In genomic region chr1:89942825-89943658, GRCh38 we compare ENCODE assay signal across 1 cellular context.
TF ChIP-seq lines count a peak whose summit lies in the region.

No MANE protein-coding gene starts in this region.

TF ChIP-seq in HepG2, 621 proteins besides CTCF, POLR2A, EP300 and RAD21 (continued from another document and continues in another):
- no peak for TF ChIP-seq ZNF33B (CRISPR knock-in tag; IDR thresholded peaks at IDR 0.05)
- no peak for TF ChIP-seq THYN1 (CRISPR knock-in tag; IDR thresholded peaks at IDR 0.05; ENCODE audit: borderline replicate concordance, low read depth)
- TF ChIP-seq ZBTB7B (CRISPR knock-in tag; IDR thresholded peaks at IDR 0.05): 0 out of 2 replicates have a peak, but pooled peaks have one; percentile 29
- no peak for TF ChIP-seq ZFYVE20 (CRISPR knock-in tag; IDR thresholded peaks at IDR 0.05; ENCODE audit: borderline replicate concordance, low read depth)
- TF ChIP-seq ATM (IDR thresholded peaks at IDR 0.05; ENCODE audit: borderline replicate concordance): no peak
- TF ChIP-seq ATRX (CRISPR knock-in tag; IDR thresholded peaks at IDR 0.05; ENCODE audit: borderline replicate concordance): no peak
- no peak for TF ChIP-seq ZNF615 (CRISPR knock-in tag; IDR thresholded peaks at IDR 0.05; ENCODE audit: borderline replicate concordance)
- TF ChIP-seq PAX8 (CRISPR knock-in tag; IDR thresholded peaks at IDR 0.05; ENCODE audit: borderline replicate concordance): no peak
- peak; percentile 14; the same call in 1 of the 2 replicates for TF ChIP-seq TGIF2 (CRISPR knock-in tag; IDR thresholded peaks at IDR 0.05)
- TF ChIP-seq ELF1 (CRISPR knock-in tag; IDR thresholded peaks at IDR 0.05): peak; percentile 45
- peak; percentile 78; the same call in 1 of the 2 replicates for TF ChIP-seq KAT7 (CRISPR knock-in tag; IDR thresholded peaks at IDR 0.05; ENCODE audit: borderline replicate concordance)
- no peak for TF ChIP-seq MIER2 (CRISPR knock-in tag; IDR thresholded peaks at IDR 0.05)
- no peak for TF ChIP-seq MIER3 (CRISPR knock-in tag; IDR thresholded peaks at IDR 0.05; ENCODE audit: borderline replicate concordance)
- TF ChIP-seq ZFP91 (CRISPR knock-in tag; IDR thresholded peaks at IDR 0.05; ENCODE audit: borderline replicate concordance): no peak
- TF ChIP-seq FOXK2 (IDR thresholded peaks at IDR 0.05): peak; percentile 83
- no peak for TF ChIP-seq ZNF883 (CRISPR knock-in tag; IDR thresholded peaks at IDR 0.05; ENCODE audit: not compliant biosample characterization)
- TF ChIP-seq CBX2 (IDR thresholded peaks at IDR 0.05; ENCODE audit: low read depth, low read length): no peak
- no peak for TF ChIP-seq CBX2 (CRISPR knock-in tag; IDR thresholded peaks at IDR 0.05; ENCODE audit: low read depth)
- no peak; the same call in 1 of the 2 replicates for TF ChIP-seq MAX (IDR thresholded peaks at IDR 0.05)
- no peak for TF ChIP-seq ZNF329 (CRISPR knock-in tag; IDR thresholded peaks at IDR 0.05; ENCODE audit: low read depth)
- TF ChIP-seq MEF2D (CRISPR knock-in tag; IDR thresholded peaks at IDR 0.05): peak; percentile 66; the same call in 1 of the 2 replicates
- TF ChIP-seq GATAD1 (CRISPR knock-in tag; IDR thresholded peaks at IDR 0.05): peak; percentile 59; the same call in 1 of the 2 replicates
- no peak for TF ChIP-seq SP2 (CRISPR knock-in tag; IDR thresholded peaks at IDR 0.05)
- no peak for TF ChIP-seq PCBP2 (optimal IDR thresholded peaks at IDR 0.05; ENCODE audit: low read depth, low read length, poor library complexity, severe bottlenecking)
- no peak for TF ChIP-seq ZNF496 (CRISPR knock-in tag; IDR thresholded peaks at IDR 0.05; ENCODE audit: insufficient replicate concordance)
- no peak for TF ChIP-seq MTF1 (CRISPR knock-in tag; IDR thresholded peaks at IDR 0.05)
- TF ChIP-seq MAZ (IDR thresholded peaks at IDR 0.05; ENCODE audit: borderline replicate concordance, low read depth, low read length): no peak
- no peak for TF ChIP-seq MAZ (CRISPR knock-in tag; IDR thresholded peaks at IDR 0.05; ENCODE audit: low read depth)
- TF ChIP-seq STAT6 (CRISPR knock-in tag; IDR thresholded peaks at IDR 0.05; ENCODE audit: borderline replicate concordance): 0 out of 2 replicates have a peak, but pooled peaks have one; percentile 59
- no peak; the same call in 1 of the 2 replicates for TF ChIP-seq ZSCAN5A (CRISPR knock-in tag; IDR thresholded peaks at IDR 0.05; ENCODE audit: borderline replicate concordance)
- TF ChIP-seq NR1H2 (CRISPR knock-in tag; IDR thresholded peaks at IDR 0.05; ENCODE audit: borderline replicate concordance, low read depth): no peak
- TF ChIP-seq FIP1L1 (IDR thresholded peaks at IDR 0.05; ENCODE audit: borderline replicate concordance, insufficient read depth, low read depth, low read length): no peak
- TF ChIP-seq NFE2L2 (IDR thresholded peaks at IDR 0.05; ENCODE audit: low read length): no peak
- no peak for TF ChIP-seq ZBTB44 (CRISPR knock-in tag; IDR thresholded peaks at IDR 0.05)
- no peak for TF ChIP-seq ZNF577 (CRISPR knock-in tag; IDR thresholded peaks at IDR 0.05; ENCODE audit: borderline replicate concordance, low read depth)
- peak; percentile 68 for TF ChIP-seq POGZ (CRISPR knock-in tag; IDR thresholded peaks at IDR 0.05)
- TF ChIP-seq PREB (CRISPR knock-in tag; IDR thresholded peaks at IDR 0.05): no peak
- no peak for TF ChIP-seq ZNF792 (CRISPR knock-in tag; IDR thresholded peaks at IDR 0.05)
- TF ChIP-seq ATF1 (CRISPR knock-in tag; IDR thresholded peaks at IDR 0.05): peak; percentile 65
- TF ChIP-seq PHF8 (CRISPR knock-in tag; IDR thresholded peaks at IDR 0.05): 0 out of 2 replicates have a peak, but pooled peaks have one; percentile 20
- no peak for TF ChIP-seq ZBTB10 (CRISPR knock-in tag; IDR thresholded peaks at IDR 0.05; ENCODE audit: borderline replicate concordance)
- no peak for TF ChIP-seq ZNF3 (CRISPR knock-in tag; IDR thresholded peaks at IDR 0.05)
- TF ChIP-seq POGK (CRISPR knock-in tag; conservative IDR thresholded peaks at IDR 0.05): peak; percentile 60; the same call in 1 of the 2 replicates
- no peak for TF ChIP-seq SATB2 (CRISPR knock-in tag; IDR thresholded peaks at IDR 0.05)
- TF ChIP-seq ATF3 (CRISPR knock-in tag; IDR thresholded peaks at IDR 0.05): no peak; the same call in 1 of the 2 replicates
- TF ChIP-seq PATZ1 (CRISPR knock-in tag; IDR thresholded peaks at IDR 0.05): peak; percentile 41
- no peak for TF ChIP-seq ZNF432 (CRISPR knock-in tag; IDR thresholded peaks at IDR 0.05; ENCODE audit: borderline replicate concordance)
- TF ChIP-seq CEBPG (CRISPR knock-in tag; IDR thresholded peaks at IDR 0.05): peak; percentile 90
- TF ChIP-seq ZNF33A (CRISPR knock-in tag; IDR thresholded peaks at IDR 0.05; ENCODE audit: borderline replicate concordance): no peak
- TF ChIP-seq HMG20A (CRISPR knock-in tag; IDR thresholded peaks at IDR 0.05; ENCODE audit: borderline replicate concordance): peak; percentile 91
- TF ChIP-seq JUNB (CRISPR knock-in tag; IDR thresholded peaks at IDR 0.05; ENCODE audit: borderline replicate concordance): no peak
- no peak for TF ChIP-seq PHB2 (IDR thresholded peaks at IDR 0.05; ENCODE audit: partially characterized antibody)
- peak; percentile 27; the same call in 1 of the 2 replicates for TF ChIP-seq ZMAT3 (CRISPR knock-in tag; conservative IDR thresholded peaks at IDR 0.05)
- no peak for TF ChIP-seq NBN (conservative IDR thresholded peaks at IDR 0.05)
- no peak for TF ChIP-seq ZNF180 (CRISPR knock-in tag; IDR thresholded peaks at IDR 0.05; ENCODE audit: borderline replicate concordance, low read depth)
- TF ChIP-seq ZNF737 (CRISPR knock-in tag; IDR thresholded peaks at IDR 0.05; ENCODE audit: borderline replicate concordance): no peak
- TF ChIP-seq SIX4 (CRISPR knock-in tag; IDR thresholded peaks at IDR 0.05): peak; percentile 72; the same call in 1 of the 2 replicates
- TF ChIP-seq ARNTL (CRISPR knock-in tag; IDR thresholded peaks at IDR 0.05): peak; percentile 67
